ENCODE assay signal across 39 cellular contexts in the genomic region with DNA sequence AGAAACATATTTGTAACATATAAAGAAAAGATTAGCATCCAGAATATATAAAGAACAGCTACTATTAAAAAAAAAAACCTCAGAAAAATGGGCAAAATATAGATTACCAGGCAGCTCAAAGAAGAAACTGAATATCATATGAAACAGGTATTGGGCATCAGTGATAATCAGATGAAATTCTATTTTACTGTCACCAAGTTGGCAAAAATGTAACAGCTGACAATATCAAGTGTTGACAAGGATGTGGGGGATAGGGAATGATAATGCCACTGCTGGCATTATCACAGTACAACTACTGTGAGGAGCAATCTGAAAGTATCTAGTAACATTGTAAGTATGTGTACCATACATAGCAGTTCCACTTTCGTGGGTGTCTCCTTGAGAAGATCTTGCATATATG. TPM values are rescaled to one million over a fixed set of nuclear protein-coding genes. Genes with fewer than 3 reads are reported as not detected.
"Had no signal": no experiment of that assay in that cellular context is flagged by ENCODE, and none has a peak within 500 bp of the region (broad histone marks: within the 10 kb centered on the region; RNA-seq: fewer than 3 reads in every experiment).

No MANE protein-coding gene starts in this region.

- H3K27ac ChIP-seq: adrenal gland, ascending aorta, body of pancreas, brain microvascular endothelial cell, breast epithelium, cardiac muscle cell had no signal

- H3K4me1 ChIP-seq: ascending aorta, breast epithelium had no signal

- ATAC-seq: activated naive CD4-positive, alpha-beta T cell treated with anti-CD3 and anti-CD28 coated beads, Interleukin-2, amount 50 U/mL, for 72 hours; activated naive CD8-positive, alpha-beta T cell treated with anti-CD3 and anti-CD28 coated beads, Interleukin-2, amount 50 U/mL, for 24 hours; activated T-cell treated with anti-CD3 and anti-CD28 coated beads, Interleukin-2, amount 50 U/mL, for 4 hours; activated T-cell treated with anti-CD3 and anti-CD28 coated beads, Interleukin-2, amount 50 U/mL, for 72 hours; activated T-helper 17 cell treated with anti-CD3 and anti-CD28 coated beads, Interleukin-2, amount 50 U/mL, for 72 hours; body of pancreas had no signal

- FAIRE-seq: astrocyte, bronchial epithelial cell had no signal

- H3K4me3 ChIP-seq: adrenal gland, ascending aorta, body of pancreas, breast epithelium, cardiac muscle cell had no signal

- H3K27me3 ChIP-seq: adrenal gland, ascending aorta, body of pancreas, brain microvascular endothelial cell, breast epithelium, cardiac muscle cell had no signal

- DNase-seq: activated effector memory CD4-positive, alpha-beta T cell treated with anti-CD3 and anti-CD28 coated beads, Interleukin-2, amount 50 U/mL, for 16 hours; activated effector memory CD4-positive, alpha-beta T cell treated with Interleukin-2 at 50 U/mL for 16 hours; activated gamma-delta T cell; activated gamma-delta T cell treated with Interleukin-2 at 50 U/mL for 16 hours; activated naive CD4-positive, alpha-beta T cell; activated naive CD4-positive, alpha-beta T cell treated with anti-CD3 and anti-CD28 coated beads for 36 hours; activated naive CD4-positive, alpha-beta T cell treated with anti-CD3 and anti-CD28 coated beads, Interleukin-2, amount 10 ng/mL, durations not matched to agents 7 days and 5 days; activated naive CD4-positive, alpha-beta T cell treated with anti-CD3 and anti-CD28 coated beads, Interleukin-2, amount 50 U/mL, for 16 hours; activated naive CD4-positive, alpha-beta T cell treated with Interleukin-2 at 50 U/mL for 16 hours; activated naive CD8-positive, alpha-beta T cell treated with anti-CD3 and anti-CD28 coated beads for 36 hours; activated naive CD8-positive, alpha-beta T cell treated with anti-CD3 and anti-CD28 coated beads, Interleukin-2, amount 10 ng/mL, durations not matched to agents 7 days and 5 days; activated naive CD8-positive, alpha-beta T cell treated with anti-CD3 and anti-CD28 coated beads, Interleukin-2, amount 50 U/mL, for 24 hours; activated T-cell treated with anti-CD3 and anti-CD28 coated beads, Interleukin-2, amount 50 U/mL, for 1 hour; activated T-cell treated with anti-CD3 and anti-CD28 coated beads, Interleukin-2, amount 50 U/mL, for 24 hours; activated T-cell treated with anti-CD3 and anti-CD28 coated beads, Interleukin-2, amount 50 U/mL, for 4 hours; activated T-cell treated with anti-CD3 and anti-CD28 coated beads, Interleukin-2, amount 50 U/mL, for 48 hours; activated T-cell treated with anti-CD3 and anti-CD28 coated beads, Interleukin-2, amount 50 U/mL, for 72 hours; adrenal gland; amniotic stem cell; amygdala; anterior cingulate cortex; aorta; body of pancreas; brain microvascular endothelial cell; caudate nucleus; central memory CD4-positive, alpha-beta T cell; cerebellar nuclear complex had no signal

- H3K9me3 ChIP-seq: adrenal gland, ascending aorta, body of pancreas, breast epithelium had no signal

RNA-seq across cellular contexts. Expression of gene AQP8, which starts 55.0 kb away (rescaled TPM):
- total RNA-seq: activated naive CD4-positive, alpha-beta T cell treated with anti-CD3 and anti-CD28 coated beads for 36 hours; activated naive CD4-positive, alpha-beta T cell treated with anti-CD3 and anti-CD28 coated beads, Interleukin-2, amount 50 U/mL, for 72 hours; activated naive CD8-positive, alpha-beta T cell treated with anti-CD3 and anti-CD28 coated beads for 36 hours; activated naive CD8-positive, alpha-beta T cell treated with anti-CD3 and anti-CD28 coated beads, Interleukin-2, amount 10 ng/mL, durations not matched to agents 7 days and 5 days; activated T-helper 1 cell treated with anti-CD3 and anti-CD28 coated beads, Interleukin-12 subunit alpha, Interleukin-12 subunit beta, Interleukin-2, Interleukin-4 antibody, amounts not matched to agents 30 ng/mL and 10 ng/mL and 1 ng/mL, durations not matched to agents 14 hours and 24 hours and 36 hours; activated T-helper 17 cell treated with anti-CD3 and anti-CD28 coated beads, Interleukin-2, amount 50 U/mL, for 72 hours; activated T-helper 2 cell treated with anti-CD3 and anti-CD28 coated beads, Interferon-gamma antibody, Interleukin-2, Interleukin-4, amounts not matched to agents 10 μg/mL and 5 μg/mL and 100 μg/mL, durations not matched to agents 14 hours and 24 hours and 36 hours; aorta; ascending aorta; astrocyte; bronchial epithelial cell; cardiac septum; cerebellum; chondrocyte had no signal
